In genomic region chr6:26055670-26056582, GRCh38 we compare ENCODE assay signal across 1 cellular context.
TF ChIP-seq lines count a peak whose summit lies in the region.

No MANE protein-coding gene starts in this region.

TF ChIP-seq in HepG2, 621 proteins besides CTCF, POLR2A, EP300 and RAD21 (continued from another document and continues in another):
- TF ChIP-seq SUZ12 (IDR thresholded peaks at IDR 0.05; ENCODE audit: low read depth, low read length) (no peak), GFI1 (CRISPR knock-in tag; IDR thresholded peaks at IDR 0.05; ENCODE audit: borderline replicate concordance) (peak; percentile 63), ZNF879 (CRISPR knock-in tag; IDR thresholded peaks at IDR 0.05) (no peak), FOXC1 (CRISPR knock-in tag; IDR thresholded peaks at IDR 0.05; ENCODE audit: borderline replicate concordance) (peak; percentile 84; the same call in 1 of the 2 replicates), TAF1 (CRISPR knock-in tag; IDR thresholded peaks at IDR 0.05) (peak; percentile 77), ZNF451 (CRISPR knock-in tag; IDR thresholded peaks at IDR 0.05) (0 out of 2 replicates have a peak, but pooled peaks have one; percentile 43), ZNF646 (CRISPR knock-in tag; IDR thresholded peaks at IDR 0.05) (0 out of 2 replicates have a peak, but pooled peaks have one; percentile 20), ARID5B (CRISPR knock-in tag; IDR thresholded peaks at IDR 0.05) (peak; percentile 40), ZNF414 (CRISPR knock-in tag; IDR thresholded peaks at IDR 0.05) (peak; percentile 92), ZNF234 (CRISPR knock-in tag; conservative IDR thresholded peaks at IDR 0.05) (peak; percentile 77; the same call in 1 of the 2 replicates), KLF15 (CRISPR knock-in tag; IDR thresholded peaks at IDR 0.05; ENCODE audit: borderline replicate concordance) (no peak; the same call in 1 of the 2 replicates), ZNF496 (CRISPR knock-in tag; IDR thresholded peaks at IDR 0.05; ENCODE audit: insufficient replicate concordance) (no peak), ZNF660 (CRISPR knock-in tag; IDR thresholded peaks at IDR 0.05; ENCODE audit: borderline replicate concordance, low read depth) (no peak), ZNF670 (CRISPR knock-in tag; IDR thresholded peaks at IDR 0.05; ENCODE audit: borderline replicate concordance) (no peak; the same call in 1 of the 2 replicates), ZNF567 (CRISPR knock-in tag; IDR thresholded peaks at IDR 0.05; ENCODE audit: borderline replicate concordance) (no peak), RBAK (CRISPR knock-in tag; IDR thresholded peaks at IDR 0.05) (peak; percentile 63; the same call in 1 of the 2 replicates), SYNCRIP (IDR thresholded peaks at IDR 0.05; ENCODE audit: insufficient read depth, low read depth, low read length) (no peak), ZNF33A (CRISPR knock-in tag; IDR thresholded peaks at IDR 0.05; ENCODE audit: borderline replicate concordance) (peak; percentile 56; the same call in 1 of the 2 replicates), ZNF512 (CRISPR knock-in tag; IDR thresholded peaks at IDR 0.05) (no peak), SOX6 (IDR thresholded peaks at IDR 0.05) (no peak), SOX6 (CRISPR knock-in tag; IDR thresholded peaks at IDR 0.05) (peak; percentile 50), MXD4 (CRISPR knock-in tag; IDR thresholded peaks at IDR 0.05) (peak; percentile 76; the same call in 1 of the 2 replicates), MXI1 (IDR thresholded peaks at IDR 0.05; ENCODE audit: borderline replicate concordance, low read depth, low read length) (peak; percentile 56; the same call in 1 of the 3 replicates), KDM5B (CRISPR knock-in tag; IDR thresholded peaks at IDR 0.05; ENCODE audit: borderline replicate concordance) (peak; percentile 94; the same call in 1 of the 2 replicates), PPARG (CRISPR knock-in tag; conservative IDR thresholded peaks at IDR 0.05) (peak; percentile 57; the same call in 1 of the 2 replicates), POLR2G (IDR thresholded peaks at IDR 0.05; ENCODE audit: low read depth, low read length) (peak; percentile 97), AKNA (CRISPR knock-in tag; IDR thresholded peaks at IDR 0.05; ENCODE audit: borderline replicate concordance) (no peak), ZBTB4 (CRISPR knock-in tag; IDR thresholded peaks at IDR 0.05; ENCODE audit: borderline replicate concordance) (no peak), HNRNPH1 (optimal IDR thresholded peaks at IDR 0.05; ENCODE audit: low read depth, low read length) (no peak), YEATS2 (CRISPR knock-in tag; IDR thresholded peaks at IDR 0.05; ENCODE audit: borderline replicate concordance) (peak; percentile 80; the same call in 1 of the 2 replicates), JUND (CRISPR knock-in tag; IDR thresholded peaks at IDR 0.05) (no peak; the same call in 1 of the 2 replicates), NFRKB (IDR thresholded peaks at IDR 0.05) (no peak), ZNF839 (CRISPR knock-in tag; IDR thresholded peaks at IDR 0.05; ENCODE audit: borderline replicate concordance) (no peak), KDM5A (IDR thresholded peaks at IDR 0.05; ENCODE audit: borderline replicate concordance, low read length) (peak; percentile 29; the same call in 1 of the 2 replicates), ZFP36 (IDR thresholded peaks at IDR 0.05; ENCODE audit: borderline replicate concordance, low read depth, low read length, partially characterized antibody) (no peak), ZNF441 (CRISPR knock-in tag; IDR thresholded peaks at IDR 0.05; ENCODE audit: borderline replicate concordance) (peak; percentile 77), PAF1 (CRISPR knock-in tag; IDR thresholded peaks at IDR 0.05) (peak; percentile 85), SRY (CRISPR knock-in tag; IDR thresholded peaks at IDR 0.05) (peak; percentile 97)
